Comparison of ENCODE assay signal across 19 cellular contexts in genomic region chr20:17674722-17675518, GRCh38. TPM values are rescaled to one million over a fixed set of nuclear protein-coding genes. Genes with fewer than 3 reads are reported as not detected.
DNase-seq lines count a peak whose midpoint lies in the region; ATAC-seq, FAIRE-seq and TF ChIP-seq lines count a peak whose summit lies in the region.
"Had no signal": no experiment of that assay in that cellular context is flagged by ENCODE, and none has a peak within 500 bp of the region (broad histone marks: within the 10 kb centered on the region; RNA-seq: fewer than 3 reads in every experiment).

No MANE protein-coding gene starts in this region.

- peaks cover 12 to 16% of the 10 kb centered on the region in 2 donors for H3K4me1 ChIP-seq in gastrocnemius medialis

- H3K27me3 Mint-ChIP-seq in chondrocyte (ENCODE audit: low read depth) (no peaks in the 10 kb centered on the region), T-helper 17 cell (no peaks in the 10 kb centered on the region)
- H3K27me3 Mint-ChIP-seq: CD4-positive, alpha-beta T cell; naive B cell had no signal

- H3K36me3 Mint-ChIP-seq in chondrocyte (ENCODE audit: low read depth) (peaks cover 29% of the 10 kb centered on the region), T-helper 17 cell (ENCODE audit: low read depth) (peaks cover 5% of the 10 kb centered on the region)

- no peaks in the 10 kb centered on the region for H3K27me3 ChIP-seq in gastrocnemius medialis
- H3K27me3 ChIP-seq: ascending aorta, MG63, testis had no signal

- H3K4me3 Mint-ChIP-seq in chondrocyte (ENCODE audit: unreplicated experiment) (no peak overlapping the region), T-helper 17 cell (no peak overlapping the region)
- H3K4me3 Mint-ChIP-seq: CD4-positive, alpha-beta T cell; naive B cell had no signal

- FAIRE-seq in GM19239 (lab: Jason Lieb, UNC), result no peak
- FAIRE-seq: H1 had no signal

- peak overlapping the region; percentile 73 for H3K27ac Mint-ChIP-seq in chondrocyte (ENCODE audit: unreplicated experiment)
- H3K27ac Mint-ChIP-seq in T-helper 17 cell, result no peak overlapping the region
- H3K27ac Mint-ChIP-seq: CD4-positive, alpha-beta T cell; naive B cell had no signal

- H3K4me3 ChIP-seq in AG10803 (ENCODE audit: low read length) (no peak overlapping the region), gastrocnemius medialis (no peak overlapping the region)
- H3K4me3 ChIP-seq: ascending aorta, MG63, testis had no signal

- in situ Hi-C loops in gastrocnemius medialis (cut with MboI; ENCODE audit: low sequenced_read_pairs in 4 of 4), result loop anchor here (5.0 to 25.0 kb wide), 7 partner anchors 87 to 612 kb away; partner anchors contain the start of gene ZNF133 (in 1 of the 4)

- H3K9me3 Mint-ChIP-seq in chondrocyte (ENCODE audit: low read depth), result no peaks in the 10 kb centered on the region
- H3K9me3 Mint-ChIP-seq: CD4-positive, alpha-beta T cell; naive B cell had no signal

- no peak for TF ChIP-seq CTCF in AG10803 (conservative IDR thresholded peaks at IDR 0.05; ENCODE audit: low read length)
- TF ChIP-seq CTCF in chondrocyte (IDR thresholded peaks at IDR 0.05), result no peak
- no peak for TF ChIP-seq CTCF in gastrocnemius medialis (IDR thresholded peaks at IDR 0.05 in 4 of 5, conservative IDR thresholded peaks at IDR 0.05 in 1 of 5)

- peak overlapping the region in 1 of 4 donors; percentile 28 for H3K27ac ChIP-seq in gastrocnemius medialis
- H3K27ac ChIP-seq: ascending aorta, parathyroid adenoma, testis had no signal

- ATAC-seq in left ventricle myocardium superior, result peak; percentile 11
- ATAC-seq in gastrocnemius medialis, result peak; percentile 32 to 60
- ATAC-seq in T-helper 17 cell, result no peak
- no peak for ATAC-seq in HG02870 (IDR thresholded peaks at IDR 0.05; ENCODE audit: unreplicated experiment)

- TF ChIP-seq POLR2A in gastrocnemius medialis (IDR thresholded peaks at IDR 0.05), result no peak

- intact Hi-C loops in left ventricle myocardium superior (cut with micrococcal nuclease), result no loop called here
- intact Hi-C loops in gastrocnemius medialis (cut with DNase I; ENCODE audit: low total_unique reads), result no loop called here

- H3K4me1 Mint-ChIP-seq in chondrocyte (ENCODE audit: low read depth), result peaks cover 99% of the 10 kb centered on the region
- H3K4me1 Mint-ChIP-seq in T-helper 17 cell, result peaks cover 17% of the 10 kb centered on the region

- H3K9me3 ChIP-seq in gastrocnemius medialis (no peaks in the 10 kb centered on the region), T-helper 17 cell (ENCODE audit: control insufficient read depth, low read length, poor library complexity, severe bottlenecking) (no peaks in the 10 kb centered on the region)
- H3K9me3 ChIP-seq: ascending aorta, MG63, testis had no signal

- no peaks in the 10 kb centered on the region for H3K36me3 ChIP-seq in gastrocnemius medialis

- peak; percentile 65 for DNase-seq in AG10803 (ENCODE audit: low read depth)
- no peak for DNase-seq in chondrocyte (ENCODE audit: low spot score)
- no peak for DNase-seq in left ventricle myocardium superior
- DNase-seq in gastrocnemius medialis, result peak; percentile 20 to 47
- no peak for DNase-seq in GM19239 (ENCODE audit: insufficient read length, low spot score)
- DNase-seq in islet precursor cell, result no peak
- no peak for DNase-seq in T-helper 17 cell
- DNase-seq: ACHN; activated gamma-delta T cell treated with Interleukin-2 at 50 U/mL for 16 hours; CD4-positive, alpha-beta T cell; MG63; naive B cell; NCI-H146; testis had no signal

RNA-seq across cellular contexts. Expression of gene RRBP1, which starts 7.1 kb away (rescaled TPM):
- total RNA-seq in chondrocyte (459 to 621 TPM (median 460 TPM) in 3 replicates), left ventricle myocardium superior (35.6 TPM), gastrocnemius medialis (10 to 100 TPM; 14.1 to 22.7 (median 17.9) TPM), T-helper 17 cell (10 to 100 TPM; 31.4 to 37.8 TPM)

RNA-seq across cellular contexts. Expression of gene BANF2, which starts 24.8 kb away (rescaled TPM):
- not detected in 3 replicates for total RNA-seq in chondrocyte
- total RNA-seq in left ventricle myocardium superior, result not detected
- not detected for total RNA-seq in gastrocnemius medialis
- total RNA-seq in T-helper 17 cell, result not detected
- total RNA-seq: ascending aorta; CD4-positive, alpha-beta T cell; H1; lung microvascular endothelial cell had no signal

Comparison
In these comparisons a context has a peak if more than half of its experiments do, and no peak if none do; other contexts are left out.
1. DNase-seq: peak in AG10803 (single experiment) and gastrocnemius medialis (2 of 2); none in chondrocyte (single experiment), left ventricle myocardium superior (single experiment), GM19239 (single experiment), islet precursor cell (single experiment) and T-helper 17 cell (0 of 3).
2. ATAC-seq: peak in left ventricle myocardium superior (single experiment) and gastrocnemius medialis (2 of 2); none in T-helper 17 cell (single experiment) and HG02870 (single experiment).
3. RNA of gene RRBP1, which starts 7.1 kb away (total RNA-seq): 459 to 621 TPM in chondrocyte; 31.4 to 37.8 TPM in T-helper 17 cell, 35.6 TPM in left ventricle myocardium superior (single experiment) and 14.1 to 22.7 TPM in gastrocnemius medialis; every median in the first group is over 10 times any median in the second.